ENCODE assay signal across 8 cellular contexts in the genomic region with DNA sequence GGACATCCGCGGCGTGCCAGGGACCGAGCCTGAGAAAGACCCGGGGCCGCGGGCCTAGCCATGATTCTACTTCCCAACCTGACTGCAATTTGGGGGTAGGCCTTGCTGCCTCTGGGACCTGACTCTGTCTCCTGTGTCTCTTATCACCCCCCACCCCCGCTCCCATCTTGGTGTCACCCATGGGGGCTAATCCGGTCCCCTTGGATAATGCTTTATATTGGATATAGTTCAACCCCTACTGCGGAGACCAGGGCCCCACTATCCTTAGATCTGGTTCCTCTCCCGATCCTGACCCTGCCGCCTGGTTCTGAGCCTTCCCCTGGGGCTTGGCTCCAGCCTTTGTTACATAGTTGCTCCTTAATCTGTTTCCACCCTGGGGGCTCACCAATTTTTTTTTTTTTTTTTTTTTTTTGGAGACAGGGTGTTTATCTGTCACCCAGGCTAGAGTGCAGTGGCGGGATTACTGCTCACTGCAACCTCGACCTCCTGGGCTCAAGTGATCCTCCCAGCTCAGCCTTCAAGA. TPM values are rescaled to one million over a fixed set of nuclear protein-coding genes. Genes with fewer than 3 reads are reported as not detected.
DNase-seq lines count a peak whose midpoint lies in the region; ATAC-seq, FAIRE-seq and TF ChIP-seq lines count a peak whose summit lies in the region.

No MANE protein-coding gene starts in this region.

- H3K9ac ChIP-seq in SK-N-SH (peak overlapping the region; percentile 59), kidney (ENCODE audit: low read length in 2 of 2) (peak overlapping the region; percentile 19 to 54), stomach smooth muscle (ENCODE audit: low read length in 2 of 2) (peak overlapping the region; percentile 48 to 64)

- TF ChIP-seq EP300 in SK-N-SH (IDR thresholded peaks at IDR 0.05; ENCODE audit: borderline replicate concordance in 1 of 2, low read depth in 1 of 2, low read length in 1 of 2): no peak

- peaks cover 9% of the 10 kb centered on the region for H3F3A ChIP-seq in SK-N-SH (replicated peaks; ENCODE audit: insufficient read depth)

- peaks cover 13% of the 10 kb centered on the region for H3K4me1 Mint-ChIP-seq in activated naive CD8-positive, alpha-beta T cell treated with anti-CD3 and anti-CD28 coated beads for 36 hours

- peak overlapping the region; percentile 99 for H3K4me2 ChIP-seq in SK-N-SH

- H4K20me1 ChIP-seq in SK-N-SH (ENCODE audit: insufficient read depth): no peaks in the 10 kb centered on the region

- peak overlapping the region; percentile 60 for H3K27ac Mint-ChIP-seq in activated naive CD8-positive, alpha-beta T cell treated with anti-CD3 and anti-CD28 coated beads for 36 hours

- WGBS in SK-N-SH (ENCODE audit: low lambda C conversion rate): 54% methylated on average over 12 of the region's 14 CpGs

- TF ChIP-seq CTCF in SK-N-SH (IDR thresholded peaks at IDR 0.05) (no peak), kidney (IDR thresholded peaks at IDR 0.05; ENCODE audit: borderline replicate concordance, extremely low read depth, insufficient read depth) (no peak), omental fat pad (IDR thresholded peaks at IDR 0.05) (no peak)

- no peaks in the 10 kb centered on the region for H3K27me3 Mint-ChIP-seq in activated naive CD8-positive, alpha-beta T cell treated with anti-CD3 and anti-CD28 coated beads for 36 hours

- H3K36me3 Mint-ChIP-seq in activated naive CD8-positive, alpha-beta T cell treated with anti-CD3 and anti-CD28 coated beads for 36 hours: peaks cover 2% of the 10 kb centered on the region

- DNase-seq in SK-N-SH (no peak), kidney (no peak), C1 segment of cervical spinal cord (lab: John Stamatoyannopoulos, UW) (no peak), anterior cingulate cortex (lab: John Stamatoyannopoulos, UW) (no peak), omental fat pad (ENCODE audit: low spot score) (no peak)
- DNase-seq in activated naive CD8-positive, alpha-beta T cell treated with anti-CD3 and anti-CD28 coated beads for 36 hours: no peak

- H3K36me3 ChIP-seq in SK-N-SH (replicated peaks in 1 of 2; ENCODE audit: control insufficient read depth in 1 of 2, insufficient read depth in 2 of 2, low read length in 1 of 2) (peaks cover 0 to 5% of the 10 kb centered on the region in 2 experiments), kidney (ENCODE audit: control insufficient read depth in 1 of 2, insufficient read depth in 2 of 2, low read length in 2 of 2) (no peaks in the 10 kb centered on the region), stomach smooth muscle (ENCODE audit: control insufficient read depth in 2 of 2, insufficient read depth in 2 of 2, low read length in 2 of 2) (peaks cover 0 to 10% of the 10 kb centered on the region in 2 donors)

- H3K9me3 ChIP-seq in SK-N-SH: no peaks in the 10 kb centered on the region
- no peaks in the 10 kb centered on the region for H3K9me3 ChIP-seq in kidney (ENCODE audit: control insufficient read depth in 1 of 2, low read length in 2 of 2)
- H3K9me3 ChIP-seq in stomach smooth muscle (ENCODE audit: control insufficient read depth in 2 of 2, low read length in 2 of 2): no peaks in the 10 kb centered on the region

- H3K4me3 Mint-ChIP-seq in activated naive CD8-positive, alpha-beta T cell treated with anti-CD3 and anti-CD28 coated beads for 36 hours: peak overlapping the region; percentile 76

- intact Hi-C loops in kidney (cut with DNase I): loop anchor here (10.0 kb wide), 1 partner anchor 145 kb away; the partner anchor contains the start of gene CLASRP

- CTCF ChIA-PET in SK-N-SH (lab: Yijun Ruan, JAX): interaction anchor here (1.0 to 1.7 kb wide), 2 partner anchors 159 kb away, joined by 3 to 6 read pairs; no protein-coding TSS in a partner anchor

- H3K4me3 ChIP-seq in SK-N-SH (ENCODE audit: low read depth in 2 of 2, low read length in 1 of 2) (peak overlapping the region; percentile 81 to 96), kidney (ENCODE audit: low read length in 2 of 2) (peak overlapping the region; percentile 7 to 99), stomach smooth muscle (ENCODE audit: low read length in 2 of 2) (peak overlapping the region; percentile 55 to 100)

- H3K27ac ChIP-seq in SK-N-SH (ENCODE audit: low read depth in 2 of 2, low read length in 1 of 2): peak overlapping the region in 1 of 2 experiments; percentile 5; a peak in 1 of 4 replicates
- peak overlapping the region in 1 of 2 donors; percentile 36 for H3K27ac ChIP-seq in kidney (ENCODE audit: low read depth in 2 of 2, low read length in 2 of 2)
- H3K27ac ChIP-seq in stomach smooth muscle (ENCODE audit: low read length): peak overlapping the region; percentile 18

- H3K4me1 ChIP-seq in SK-N-SH (ENCODE audit: control insufficient read depth in 1 of 2, insufficient read depth in 2 of 2, low read depth in 1 of 2, low read length in 1 of 2) (peaks cover 0 to 13% of the 10 kb centered on the region in 2 experiments; a peak in 1 of 4 replicates), kidney (ENCODE audit: control insufficient read depth in 1 of 2, insufficient read depth in 1 of 2, low read depth in 1 of 2, low read length in 2 of 2) (peaks cover 4 to 19% of the 10 kb centered on the region in 2 donors), stomach smooth muscle (ENCODE audit: control insufficient read depth, insufficient read depth, low read length) (peaks cover 37% of the 10 kb centered on the region)

- H3K27me3 ChIP-seq in SK-N-SH (ENCODE audit: insufficient read depth) (no peaks in the 10 kb centered on the region), stomach smooth muscle (ENCODE audit: control insufficient read depth in 1 of 2, insufficient read depth in 2 of 2, low read length in 2 of 2) (no peaks in the 10 kb centered on the region)

- peaks cover 29% of the 10 kb centered on the region for H3K79me2 ChIP-seq in SK-N-SH (ENCODE audit: insufficient read depth)

- H2AFZ ChIP-seq in SK-N-SH (ENCODE audit: low read depth): no peak overlapping the region

- FAIRE-seq in kidney (lab: Jason Lieb, UNC): no peak

- POLR2A ChIA-PET in SK-N-SH (lab: Yijun Ruan, JAX): no interaction called here

- no peak for ATAC-seq in SK-N-SH treated with all-trans-retinoic acid at 6 μM for 48 hours
- ATAC-seq in omental fat pad (ENCODE audit: low FRiP score): no peak

- H3K9me2 ChIP-seq in SK-N-SH: no peaks in the 10 kb centered on the region

- no peak for TF ChIP-seq RAD21 in SK-N-SH (IDR thresholded peaks at IDR 0.05; ENCODE audit: low read length)

- H3K9me3 Mint-ChIP-seq in activated naive CD8-positive, alpha-beta T cell treated with anti-CD3 and anti-CD28 coated beads for 36 hours: no peaks in the 10 kb centered on the region

TF ChIP-seq in SK-N-SH, 30 proteins besides CTCF, POLR2A, EP300 and RAD21 (continues in another document):
- TF ChIP-seq GATA2 (CRISPR knock-in tag; IDR thresholded peaks at IDR 0.05) (no peak), MAX (IDR thresholded peaks at IDR 0.05; ENCODE audit: low read depth) (no peak), PBX3 (IDR thresholded peaks at IDR 0.05) (no peak)

TF ChIP-seq in SK-N-SH treated with all-trans-retinoic acid at 6 μM for 48 hours, 23 proteins besides CTCF, POLR2A, EP300 and RAD21 (continues in another document):
- TF ChIP-seq PPARA (CRISPR knock-in tag; IDR thresholded peaks at IDR 0.05; ENCODE audit: borderline replicate concordance): no peak
- TF ChIP-seq ZNF565 (CRISPR knock-in tag; conservative IDR thresholded peaks at IDR 0.05; ENCODE audit: low read depth): no peak
- no peak for TF ChIP-seq ZNF70 (CRISPR knock-in tag; IDR thresholded peaks at IDR 0.05)
- no peak for TF ChIP-seq ZFP30 (CRISPR knock-in tag; IDR thresholded peaks at IDR 0.05)
- no peak for TF ChIP-seq ESRRG (CRISPR knock-in tag; IDR thresholded peaks at IDR 0.05)
- TF ChIP-seq ZFP3 (CRISPR knock-in tag; IDR thresholded peaks at IDR 0.05): no peak
- TF ChIP-seq, protein P1, sequence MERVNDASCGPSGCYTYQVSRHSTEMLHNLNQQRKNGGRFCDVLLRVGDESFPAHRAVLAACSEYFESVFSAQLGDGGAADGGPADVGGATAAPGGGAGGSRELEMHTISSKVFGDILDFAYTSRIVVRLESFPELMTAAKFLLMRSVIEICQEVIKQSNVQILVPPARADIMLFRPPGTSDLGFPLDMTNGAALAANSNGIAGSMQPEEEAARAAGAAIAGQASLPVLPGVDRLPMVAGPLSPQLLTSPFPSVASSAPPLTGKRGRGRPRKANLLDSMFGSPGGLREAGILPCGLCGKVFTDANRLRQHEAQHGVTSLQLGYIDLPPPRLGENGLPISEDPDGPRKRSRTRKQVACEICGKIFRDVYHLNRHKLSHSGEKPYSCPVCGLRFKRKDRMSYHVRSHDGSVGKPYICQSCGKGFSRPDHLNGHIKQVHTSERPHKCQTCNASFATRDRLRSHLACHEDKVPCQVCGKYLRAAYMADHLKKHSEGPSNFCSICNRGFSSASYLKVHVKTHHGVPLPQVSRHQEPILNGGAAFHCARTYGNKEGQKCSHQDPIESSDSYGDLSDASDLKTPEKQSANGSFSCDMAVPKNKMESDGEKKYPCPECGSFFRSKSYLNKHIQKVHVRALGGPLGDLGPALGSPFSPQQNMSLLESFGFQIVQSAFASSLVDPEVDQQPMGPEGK (CRISPR knock-in tag; IDR thresholded peaks at IDR 0.05; ENCODE audit: borderline replicate concordance): no peak
- no peak for TF ChIP-seq RARB (CRISPR knock-in tag; IDR thresholded peaks at IDR 0.05)
- no peak for TF ChIP-seq SNAI2 (CRISPR knock-in tag; IDR thresholded peaks at IDR 0.05)
- no peak for TF ChIP-seq ZNF8 (CRISPR knock-in tag; IDR thresholded peaks at IDR 0.05)

RNA-seq across cellular contexts. Expression of gene BLOC1S3, which starts 1.3 kb away (rescaled TPM):
- 3.0 and 3.7 TPM in 2 replicates for polyA plus RNA-seq in SK-N-SH (2012; rRNA removed)
- polyA plus RNA-seq in SK-N-SH (2012; cell fraction: cytosol; rRNA removed): 1.9 and 2.2 TPM in 2 replicates
- 3.5 and 5.6 TPM in 2 replicates for polyA plus RNA-seq in SK-N-SH (2012; cell fraction: nucleus; rRNA removed)
- 10 to 100 TPM; 10.5 to 13.3 TPM for total RNA-seq in activated naive CD8-positive, alpha-beta T cell treated with anti-CD3 and anti-CD28 coated beads for 36 hours
- 13.2 TPM for total RNA-seq in kidney
- 5.2 TPM for polyA plus RNA-seq in kidney (ENCODE audit: insufficient read depth, low read depth, low replicate concordance)
- 10 to 100 TPM in 1 of 4 donors, 1 to 10 TPM in 3; 6.4 to 13.1 (median 8.2) TPM for total RNA-seq in omental fat pad

RNA-seq across cellular contexts. Expression of gene TRAPPC6A, which starts 1.9 kb away (rescaled TPM):
- polyA plus RNA-seq in SK-N-SH (2012; rRNA removed) (53.0 and 59.0 TPM in 2 replicates), kidney (ENCODE audit: insufficient read depth, low read depth, low replicate concordance) (123 TPM)
- polyA plus RNA-seq in SK-N-SH (2012; cell fraction: cytosol; rRNA removed): 34.4 and 43.2 TPM in 2 replicates
- polyA plus RNA-seq in SK-N-SH (2012; cell fraction: nucleus; rRNA removed): 25.3 and 26.7 TPM in 2 replicates
- total RNA-seq in activated naive CD8-positive, alpha-beta T cell treated with anti-CD3 and anti-CD28 coated beads for 36 hours: 10 to 100 TPM; 19.8 to 22.9 TPM
- total RNA-seq in kidney (37.2 TPM), omental fat pad (10 to 100 TPM; 20.8 to 30.4 (median 23.8) TPM)

RNA-seq across cellular contexts. Expression of gene NKPD1, which starts 19.1 kb away (rescaled TPM):
- polyA plus RNA-seq in SK-N-SH (2012; rRNA removed) (0.06 and 0.12 TPM in 2 replicates), kidney (ENCODE audit: insufficient read depth, low read depth, low replicate concordance) (not detected)
- polyA plus RNA-seq in SK-N-SH (2012; cell fraction: cytosol; rRNA removed): 0.03 and 0.04 TPM in 2 replicates
- polyA plus RNA-seq in SK-N-SH (2012; cell fraction: nucleus; rRNA removed): 0.97 and 1.9 TPM in 2 replicates
- under 1 TPM in 1 of 2 experiments, not detected in 1; 0.24 TPM for total RNA-seq in activated naive CD8-positive, alpha-beta T cell treated with anti-CD3 and anti-CD28 coated beads for 36 hours
- total RNA-seq in kidney (0.09 TPM), omental fat pad (under 1 TPM in 2 of 4 donors, not detected in 2; 0.19 to 0.72 TPM)
